Comparison of ENCODE assay signal across 16 cellular contexts in the genomic region with DNA sequence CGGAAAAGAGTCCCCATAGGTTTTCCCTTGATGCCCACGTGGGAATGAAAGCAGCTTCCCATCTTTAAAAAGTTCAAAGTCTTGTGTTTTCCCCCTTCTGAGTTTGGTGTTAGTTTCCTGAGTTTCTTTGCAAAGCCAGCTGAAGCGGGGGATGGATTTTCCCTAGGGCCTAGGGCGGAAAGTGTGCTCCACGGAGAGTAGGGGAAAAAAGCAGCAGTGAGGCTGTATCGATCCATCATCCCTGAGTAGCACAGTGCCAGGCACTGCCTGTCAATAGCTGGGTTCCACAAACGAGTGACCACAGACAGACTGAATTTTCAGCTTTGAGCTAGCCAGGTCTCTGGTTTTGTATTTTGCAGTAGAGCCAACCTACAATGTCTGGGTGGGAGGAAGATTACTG. TPM values are rescaled to one million over a fixed set of nuclear protein-coding genes. Genes with fewer than 3 reads are reported as not detected.
DNase-seq lines count a peak whose midpoint lies in the region; ATAC-seq, FAIRE-seq and TF ChIP-seq lines count a peak whose summit lies in the region.
"Had no signal": no experiment of that assay in that cellular context is flagged by ENCODE, and none has a peak within 500 bp of the region (broad histone marks: within the 10 kb centered on the region; RNA-seq: fewer than 3 reads in every experiment).

No MANE protein-coding gene starts in this region.

- H3K4me1 ChIP-seq in breast epithelium (no peaks in the 10 kb centered on the region), mammary epithelial cell (ENCODE audit: insufficient read depth, low read length) (peaks cover 4% of the 10 kb centered on the region), gastroesophageal sphincter (peaks cover 9 to 68% (median 21%) of the 10 kb centered on the region in 3 donors), prostate gland (replicated peaks) (no peaks in the 10 kb centered on the region), upper lobe of right lung (peaks cover 9% of the 10 kb centered on the region)

- in situ Hi-C loops in mammary epithelial cell (cut with MboI; ENCODE audit: low sequenced_read_pairs in 2 of 2): no loop called here

- TF ChIP-seq CTCF in breast epithelium (IDR thresholded peaks at IDR 0.05) (no peak), mammary epithelial cell (conservative IDR thresholded peaks at IDR 0.05 in 1 of 2, IDR thresholded peaks at IDR 0.05 in 1 of 2; ENCODE audit: extremely low read depth in 1 of 2, insufficient read depth in 1 of 2, low read depth in 1 of 2, low read length in 2 of 2) (no peak), gastroesophageal sphincter (IDR thresholded peaks at IDR 0.05) (no peak), prostate gland (IDR thresholded peaks at IDR 0.05) (no peak), upper lobe of right lung (IDR thresholded peaks at IDR 0.05) (no peak)

- no TSS peak for BruUV-seq in mammary epithelial cell (replicated peaks; lab: Mats Ljungman, UMichigan)

- TF ChIP-seq POLR2A in breast epithelium (IDR thresholded peaks at IDR 0.05): no peak
- no peak for TF ChIP-seq POLR2A in gastroesophageal sphincter (IDR thresholded peaks at IDR 0.05)
- no peak for TF ChIP-seq POLR2A in prostate gland (IDR thresholded peaks at IDR 0.05)

- H3K9me3 ChIP-seq in breast epithelium (no peaks in the 10 kb centered on the region), mammary epithelial cell (replicated peaks; ENCODE audit: insufficient read depth, low read length) (no peaks in the 10 kb centered on the region), gastroesophageal sphincter (no peaks in the 10 kb centered on the region), prostate gland (no peaks in the 10 kb centered on the region), upper lobe of right lung (no peaks in the 10 kb centered on the region)

- no peaks in the 10 kb centered on the region for H3K79me2 ChIP-seq in mammary epithelial cell (ENCODE audit: insufficient read depth, low read length)

- no peak for DNase-seq in breast epithelium (ENCODE audit: low spot score in 2 of 2)
- no peak for DNase-seq in mammary epithelial cell
- no peak for DNase-seq in prostate gland (ENCODE audit: low spot score)
- DNase-seq in upper lobe of right lung: no peak
- DNase-seq in cerebellar nuclear complex (lab: John Stamatoyannopoulos, UW): no peak
- DNase-seq in posterior vena cava (ENCODE audit: low spot score): no peak
- no peak for DNase-seq in frontal cortex (ENCODE audit: low spot score in 2 of 2)
- DNase-seq: 8988T; activated CD4-positive, alpha-beta T cell treated with anti-CD3 and anti-CD28 coated beads for 36 hours; Calu3; immature natural killer cell; NCI-H2081; stimulated activated CD4-positive, alpha-beta T cell treated with anti-CD3 and anti-CD28 coated beads, Interleukin-4, amount 100 ng/mL, for 4 hours; stimulated activated naive CD8-positive, alpha-beta T cell treated with anti-CD3 and anti-CD28 coated beads, Interleukin-15, Interleukin-2, amounts not matched to agents 100 U/mL and 50 U/mL, for 24 hours had no signal

- no peak overlapping the region for H3K9ac ChIP-seq in mammary epithelial cell (ENCODE audit: insufficient read depth, low read length)

- no peak for FAIRE-seq in frontal cortex (lab: Jason Lieb, UNC)

- H3K36me3 ChIP-seq in breast epithelium (no peaks in the 10 kb centered on the region), mammary epithelial cell (ENCODE audit: insufficient read depth, low read length) (no peaks in the 10 kb centered on the region), gastroesophageal sphincter (no peaks in the 10 kb centered on the region), prostate gland (no peaks in the 10 kb centered on the region), upper lobe of right lung (no peaks in the 10 kb centered on the region)
- H3K36me3 ChIP-seq: cardiac muscle cell had no signal

- H3K27ac ChIP-seq in breast epithelium (peak overlapping the region; percentile 71 to 82), mammary epithelial cell (ENCODE audit: insufficient read depth, low read depth, low read length) (no peak overlapping the region), gastroesophageal sphincter (peak overlapping the region; percentile 92 to 99 (median 98)), prostate gland (peak overlapping the region; percentile 54 to 59), upper lobe of right lung (no peak overlapping the region)
- H3K27ac ChIP-seq: cardiac muscle cell had no signal

- dilution Hi-C loops in mammary epithelial cell (cut with HindIII; ENCODE audit: low sequenced_read_pairs): no loop called here

- no peaks in the 10 kb centered on the region for H4K20me1 ChIP-seq in mammary epithelial cell (ENCODE audit: insufficient read depth, low read length)

- intact Hi-C loops in breast epithelium (cut with DNase I; ENCODE audit: low total_unique reads): no loop called here
- intact Hi-C loops in mammary epithelial cell (cut with micrococcal nuclease): no loop called here
- intact Hi-C loops in prostate gland (cut with DNase I): loop anchor here (10.0 kb wide), 1 partner anchor 69 kb away; a partner anchor contains a TSS
- intact Hi-C loops in upper lobe of right lung (cut with DNase I): no loop called here
- intact Hi-C loops in posterior vena cava (cut with DNase I): no loop called here

- no peaks in the 10 kb centered on the region for H3K27me3 ChIP-seq in breast epithelium
- peaks cover 12% of the 10 kb centered on the region for H3K27me3 ChIP-seq in mammary epithelial cell (ENCODE audit: insufficient read depth, low read length)
- H3K27me3 ChIP-seq in gastroesophageal sphincter: no peaks in the 10 kb centered on the region
- H3K27me3 ChIP-seq in prostate gland (replicated peaks; ENCODE audit: insufficient read depth): no peaks in the 10 kb centered on the region
- no peaks in the 10 kb centered on the region for H3K27me3 ChIP-seq in upper lobe of right lung

- no peak for TF ChIP-seq EP300 in gastroesophageal sphincter (IDR thresholded peaks at IDR 0.05)

- H3K4me2 ChIP-seq in mammary epithelial cell (ENCODE audit: insufficient read depth, low read depth, low read length): no peak overlapping the region

- 88% methylated on average over 6 of the region's 7 CpGs for WGBS in mammary epithelial cell (ENCODE audit: low coverage, missing lambda C conversion rate)
- WGBS in gastroesophageal sphincter (ENCODE audit: low coverage in 1 of 2), 2 donors: 0 to 3% methylated on average over 2 to 4 of the region's 7 CpGs
- WGBS in prostate gland: 40% methylated on average over 7 of the region's 7 CpGs

- peak overlapping the region; percentile 64 to 73 (median 65) for H3K4me3 ChIP-seq in breast epithelium
- H3K4me3 ChIP-seq in mammary epithelial cell (replicated peaks in 1 of 3; ENCODE audit: insufficient read depth in 1 of 3, low read depth in 2 of 3, low read length in 3 of 3): no peak overlapping the region
- H3K4me3 ChIP-seq in gastroesophageal sphincter: peak overlapping the region; percentile 79 to 84
- H3K4me3 ChIP-seq in prostate gland: peak overlapping the region; percentile 42 to 50
- H3K4me3 ChIP-seq in upper lobe of right lung: peak overlapping the region; percentile 59

- CTCF ChIA-PET in mammary epithelial cell (lab: Charles Lee; ENCODE audit: low non-redundant PET): no interaction called here

- ATAC-seq in gastroesophageal sphincter: no peak
- ATAC-seq in upper lobe of right lung: no peak
- ATAC-seq: activated CD4-positive, alpha-beta T cell treated with anti-CD3 and anti-CD28 coated beads for 36 hours; stimulated activated naive CD8-positive, alpha-beta T cell treated with anti-CD3 and anti-CD28 coated beads, Interleukin-15, Interleukin-2, amounts not matched to agents 100 U/mL and 50 U/mL, for 24 hours had no signal

- no peak overlapping the region for H2AFZ ChIP-seq in mammary epithelial cell (ENCODE audit: low read depth, low read length)

RNA-seq across cellular contexts. Expression of a gene that starts 1.4 kb away (rescaled TPM):
- total RNA-seq in breast epithelium (10 to 100 TPM; 16.2 to 59.5 (median 41.3) TPM), mammary epithelial cell (under 1 TPM in 1 of 2 donors, not detected in 1; 0.17 TPM), gastroesophageal sphincter (100 to 1,000 TPM; 200 to 373 (median 270) TPM), prostate gland (10 to 100 TPM in 1 of 2 donors, 1 to 10 TPM in 1; 4.7 to 41.3 TPM), upper lobe of right lung (34.6 TPM), posterior vena cava (10 to 100 TPM; 33.9 to 62.7 TPM), frontal cortex (5.3 TPM)
- polyA plus RNA-seq in mammary epithelial cell: 0.02 TPM
- polyA minus RNA-seq in mammary epithelial cell: not detected
- total RNA-seq: activated CD4-positive, alpha-beta T cell treated with anti-CD3 and anti-CD28 coated beads for 36 hours; Calu3 had no signal
- polyA plus RNA-seq: immature natural killer cell had no signal

Comparison
In these comparisons a context has a peak if more than half of its experiments do, and no peak if none do; other contexts are left out.
1. H3K27ac ChIP-seq: peak in breast epithelium (2 of 2), gastroesophageal sphincter (4 of 4) and prostate gland (2 of 2); none in mammary epithelial cell (single experiment) and upper lobe of right lung (single experiment).
2. H3K4me3 ChIP-seq: peak in breast epithelium (3 of 3), gastroesophageal sphincter (2 of 2), prostate gland (2 of 2) and upper lobe of right lung (single experiment); none in mammary epithelial cell (0 of 3).